Comparison of ENCODE assay signal across 12 cellular contexts in genomic region chr2:85905187-85905666, GRCh38. TPM values are rescaled to one million over a fixed set of nuclear protein-coding genes. Genes with fewer than 3 reads are reported as not detected.
A peak's percentile ranks its signal among the peaks of the same experiment; 100 is the strongest.
DNase-seq lines count a peak whose midpoint lies in the region; TF ChIP-seq lines count a peak whose summit lies in the region.
"Had no signal": no experiment of that assay in that cellular context is flagged by ENCODE, and none has a peak within 500 bp of the region (broad histone marks: within the 10 kb centered on the region; RNA-seq: fewer than 3 reads in every experiment).

No MANE protein-coding gene starts in this region.

- peak overlapping the region in 2 of 3 experiments; percentile 35 to 54 for H3K27ac Mint-ChIP-seq in nephron
- H3K27ac Mint-ChIP-seq: stimulated activated effector memory CD8-positive, alpha-beta T cell treated with anti-CD3 and anti-CD28 coated beads, Interleukin-12 subunit alpha, Interleukin-12 subunit beta, amount 100 ng/mL, for 72 hours had no signal

- peak overlapping the region in 3 of 4 donors; percentile 48 to 60 (median 50) for H3K27ac ChIP-seq in transverse colon
- H3K27ac ChIP-seq: neutrophil had no signal

- no peaks in the 10 kb centered on the region for H3K36me3 ChIP-seq in transverse colon
- H3K36me3 ChIP-seq: neutrophil had no signal

- no peak for TF ChIP-seq POLR2A in transverse colon (IDR thresholded peaks at IDR 0.05)

- H3K4me3 ChIP-seq in astrocyte of the cerebellum (ENCODE audit: low read depth, low read length) (no peak overlapping the region), fibroblast of pulmonary artery (replicated peaks; ENCODE audit: low read depth, low read length) (no peak overlapping the region), transverse colon (no peak overlapping the region)

- no peaks in the 10 kb centered on the region for H3K9me3 Mint-ChIP-seq in nephron
- H3K9me3 Mint-ChIP-seq: stimulated activated effector memory CD8-positive, alpha-beta T cell treated with anti-CD3 and anti-CD28 coated beads, Interleukin-12 subunit alpha, Interleukin-12 subunit beta, amount 100 ng/mL, for 72 hours had no signal

- H3K4me1 Mint-ChIP-seq in nephron = peaks cover 24% of the 10 kb centered on the region

- peaks cover 0 to 5% (median 2%) of the 10 kb centered on the region in 4 donors for H3K4me1 ChIP-seq in transverse colon

- no peak overlapping the region for H3K4me3 Mint-ChIP-seq in nephron
- H3K4me3 Mint-ChIP-seq: stimulated activated effector memory CD8-positive, alpha-beta T cell treated with anti-CD3 and anti-CD28 coated beads, Interleukin-12 subunit alpha, Interleukin-12 subunit beta, amount 100 ng/mL, for 72 hours had no signal

- intact Hi-C loops in transverse colon (cut with DNase I; ENCODE audit: low total_unique reads) = no loop called here

- DNase-seq in astrocyte of the cerebellum (ENCODE audit: low read depth) (peak; percentile 93), fibroblast of pulmonary artery (ENCODE audit: low read depth) (peak; percentile 89), transverse colon (peak; percentile 20), SK-N-DZ (ENCODE audit: low spot score) (no peak), HuH-7.5 (ENCODE audit: low spot score) (no peak)
- no peak for DNase-seq in stimulated activated CD4-positive, alpha-beta T cell treated with anti-CD3 and anti-CD28 coated beads, Interleukin-4, amount 100 ng/mL, for 1 hour
- DNase-seq: amniotic stem cell, erythroblast, NCI-H226 had no signal

- no peaks in the 10 kb centered on the region for H3K36me3 Mint-ChIP-seq in nephron (ENCODE audit: low read depth)
- H3K36me3 Mint-ChIP-seq: stimulated activated effector memory CD8-positive, alpha-beta T cell treated with anti-CD3 and anti-CD28 coated beads, Interleukin-12 subunit alpha, Interleukin-12 subunit beta, amount 100 ng/mL, for 72 hours had no signal

- in situ Hi-C loops in astrocyte of the cerebellum (cut with HindIII; ENCODE audit: low sequenced_read_pairs) (no loop called here), transverse colon (cut with MboI; ENCODE audit: low pct_ligation_motif_present in 1 of 4, low pct_unique_long_range_greater_than_20kb in 1 of 4, low sequenced_read_pairs in 3 of 4) (no loop called here)

- WGBS in transverse colon (ENCODE audit: low coverage in 1 of 2), 2 donors = 76 to 77% methylated on average over 4 of the region's 4 CpGs

- no peaks in the 10 kb centered on the region for H3K9me3 ChIP-seq in transverse colon
- H3K9me3 ChIP-seq: neutrophil had no signal

- no peak for TF ChIP-seq EP300 in transverse colon (IDR thresholded peaks at IDR 0.05; ENCODE audit: low read depth)

- H3K27me3 Mint-ChIP-seq in nephron (ENCODE audit: low read depth) = no peaks in the 10 kb centered on the region

- H3K27me3 ChIP-seq in transverse colon = no peaks in the 10 kb centered on the region
- H3K27me3 ChIP-seq: neutrophil had no signal

- no peak for TF ChIP-seq CTCF in astrocyte of the cerebellum (IDR thresholded peaks at IDR 0.05; ENCODE audit: low read depth, low read length, missing control alignments)
- TF ChIP-seq CTCF in fibroblast of pulmonary artery (IDR thresholded peaks at IDR 0.05; ENCODE audit: low read length, missing control alignments) = no peak
- no peak for TF ChIP-seq CTCF in nephron (IDR thresholded peaks at IDR 0.05; ENCODE audit: unreplicated experiment in 3 of 3)
- no peak for TF ChIP-seq CTCF in transverse colon (IDR thresholded peaks at IDR 0.05)

RNA-seq across cellular contexts. Expression of gene ST3GAL5, which starts 16.4 kb away (rescaled TPM):
- 10 to 100 TPM in 2 of 4 donors, 1 to 10 TPM in 2; 3.0 to 20.2 (median 13.6) TPM for total RNA-seq in transverse colon
- 8.6 and 10.6 TPM in 2 replicates for polyA plus RNA-seq in SK-N-DZ (2014; cell fraction: cytosol; rRNA removed)
- polyA plus RNA-seq in SK-N-DZ (2014; cell fraction: nucleus; rRNA removed) = 4.1 and 8.4 TPM in 2 replicates

Comparison
In these comparisons a context has a peak if more than half of its experiments do, and no peak if none do; other contexts are left out.
1. DNase-seq: peak in astrocyte of the cerebellum (single experiment), fibroblast of pulmonary artery (single experiment) and transverse colon (single experiment); none in SK-N-DZ (single experiment), stimulated activated CD4-positive, alpha-beta T cell treated with anti-CD3 and anti-CD28 coated beads, Interleukin-4, amount 100 ng/mL, for 1 hour (single experiment) and HuH-7.5 (single experiment).